In genomic region chr13:34722931-34723330, GRCh38 we compare ENCODE assay signal across 21 cellular contexts.
"Had no signal": no experiment of that assay in that cellular context is flagged by ENCODE, and none has a peak within 500 bp of the region (broad histone marks: within the 10 kb centered on the region; RNA-seq: fewer than 3 reads in every experiment).

No MANE protein-coding gene starts in this region.

- H3K4me1 ChIP-seq: esophagus squamous epithelium, left ventricle myocardium inferior, tibial artery, upper lobe of left lung, vagina had no signal

- H3K4me3 ChIP-seq: esophagus squamous epithelium, gastroesophageal sphincter, left ventricle myocardium inferior, lung, tibial artery, upper lobe of left lung, vagina had no signal

- H3K9me3 ChIP-seq: neutrophil, tibial artery, upper lobe of left lung, vagina had no signal

- H3K27me3 ChIP-seq: esophagus squamous epithelium, gastroesophageal sphincter, neutrophil, tibial artery, upper lobe of left lung, vagina had no signal

- H3K36me3 ChIP-seq: esophagus squamous epithelium, gastroesophageal sphincter, left ventricle myocardium inferior, neutrophil, tibial artery, upper lobe of left lung, vagina had no signal

- DNase-seq: effector memory CD8-positive, alpha-beta T cell; esophagus squamous epithelium; foreskin fibroblast; glutamatergic neuron; islet precursor cell; left ventricle myocardium inferior; mesenchymal stem cell; naive thymus-derived CD4-positive, alpha-beta T cell; right cardiac atrium; stimulated activated CD4-positive, alpha-beta T cell treated with anti-CD3 and anti-CD28 coated beads, Interleukin-15, amount 100 ng/mL, for 24 hours; stimulated activated CD4-positive, alpha-beta T cell treated with anti-CD3 and anti-CD28 coated beads, Interleukin-1b, Interleukin-23, amount 100 ng/mL, for 48 hours; stimulated activated CD4-positive, alpha-beta T cell treated with anti-CD3 and anti-CD28 coated beads, Interleukin-4, amount 100 ng/mL, for 24 hours; tibial artery; upper lobe of left lung had no signal

- H3K36me3 Mint-ChIP-seq: naive thymus-derived CD4-positive, alpha-beta T cell; stimulated activated memory B cell treated with anti-CD40 and anti-IgM and Interleukin-4, amounts not matched to agents 10 μg/mL and 1 μg/mL and 100 μg/mL, for 72 hours had no signal

- H3K4me1 Mint-ChIP-seq: naive thymus-derived CD4-positive, alpha-beta T cell; stimulated activated memory B cell treated with anti-CD40 and anti-IgM and Interleukin-4, amounts not matched to agents 10 μg/mL and 1 μg/mL and 100 μg/mL, for 72 hours had no signal

- H3K4me3 Mint-ChIP-seq: dendritic cell treated with granulocyte-macrophage colony-stimulating factor and Interleukin-4, amounts not matched to agents 40 ng/mL and 50 ng/mL, for 4 days; effector memory CD8-positive, alpha-beta T cell; naive thymus-derived CD4-positive, alpha-beta T cell; stimulated activated memory B cell treated with anti-CD40 and anti-IgM and Interleukin-4, amounts not matched to agents 10 μg/mL and 1 μg/mL and 100 μg/mL, for 72 hours; stimulated activated naive CD8-positive, alpha-beta T cell treated with anti-CD3 and anti-CD28 coated beads, Interleukin-15, Interleukin-2, amounts not matched to agents 100 ng/mL and 50 ng/mL, for 24 hours had no signal

- H3K9me3 Mint-ChIP-seq: stimulated activated memory B cell treated with anti-CD40 and anti-IgM and Interleukin-4, amounts not matched to agents 10 μg/mL and 1 μg/mL and 100 μg/mL, for 72 hours; stimulated activated naive CD8-positive, alpha-beta T cell treated with anti-CD3 and anti-CD28 coated beads, Interleukin-15, Interleukin-2, amounts not matched to agents 100 ng/mL and 50 ng/mL, for 24 hours had no signal

- H3K27ac ChIP-seq: esophagus squamous epithelium, gastroesophageal sphincter, left ventricle myocardium inferior, neutrophil, tibial artery, upper lobe of left lung, vagina had no signal

- ATAC-seq: effector memory CD8-positive, alpha-beta T cell; gastroesophageal sphincter; naive thymus-derived CD4-positive, alpha-beta T cell; right cardiac atrium; stimulated activated memory B cell treated with anti-CD40 and anti-IgM and Interleukin-4, amounts not matched to agents 10 μg/mL and 1 μg/mL and 100 μg/mL, for 72 hours had no signal

- H3K27me3 Mint-ChIP-seq: dendritic cell treated with granulocyte-macrophage colony-stimulating factor and Interleukin-4, amounts not matched to agents 40 ng/mL and 50 ng/mL, for 4 days; effector memory CD8-positive, alpha-beta T cell; stimulated activated memory B cell treated with anti-CD40 and anti-IgM and Interleukin-4, amounts not matched to agents 10 μg/mL and 1 μg/mL and 100 μg/mL, for 72 hours; stimulated activated naive CD8-positive, alpha-beta T cell treated with anti-CD3 and anti-CD28 coated beads, Interleukin-15, Interleukin-2, amounts not matched to agents 100 ng/mL and 50 ng/mL, for 24 hours had no signal

- H3K27ac Mint-ChIP-seq: dendritic cell treated with granulocyte-macrophage colony-stimulating factor and Interleukin-4, amounts not matched to agents 40 ng/mL and 50 ng/mL, for 4 days; effector memory CD8-positive, alpha-beta T cell; naive thymus-derived CD4-positive, alpha-beta T cell; stimulated activated memory B cell treated with anti-CD40 and anti-IgM and Interleukin-4, amounts not matched to agents 10 μg/mL and 1 μg/mL and 100 μg/mL, for 72 hours; stimulated activated naive CD8-positive, alpha-beta T cell treated with anti-CD3 and anti-CD28 coated beads, Interleukin-15, Interleukin-2, amounts not matched to agents 100 ng/mL and 50 ng/mL, for 24 hours had no signal
